8 cellular contexts compared by ENCODE assay signal in genomic region chr10:52308251-52309031, GRCh38. TPM values are rescaled to one million over a fixed set of nuclear protein-coding genes. Genes with fewer than 3 reads are reported as not detected.
DNase-seq lines count a peak whose midpoint lies in the region; ATAC-seq, FAIRE-seq and TF ChIP-seq lines count a peak whose summit lies in the region.

No MANE protein-coding gene starts in this region.

- DNase-seq in EL = peak; percentile 76
- DNase-seq in RKO (ENCODE audit: low spot score) = peak; percentile 38
- peak; percentile 23 to 69 (median 55) for DNase-seq in dorsolateral prefrontal cortex
- DNase-seq in HepG2 (ENCODE audit: low spot score) = peak; percentile 72
- DNase-seq in stimulated activated naive CD8-positive, alpha-beta T cell treated with anti-CD3 and anti-CD28 coated beads, Interleukin-15, amount 100 ng/mL, for 72 hours = peak; percentile 6 to 29
- no peak for DNase-seq in CD8-positive, alpha-beta memory T cell

- H3K4me2 ChIP-seq in HepG2 (ENCODE audit: low read depth, low read length) = peak overlapping the region; percentile 83

- in situ Hi-C loops in HepG2 (cut with HindIII; ENCODE audit: extremely low pct_ligation_motif_present, low pct_unique_long_range_greater_than_20kb) = no loop called here

- peak overlapping the region; percentile 48 for H3K9ac ChIP-seq in HepG2 (ENCODE audit: insufficient read depth, low read depth, low read length)

- H3K27ac ChIP-seq in dorsolateral prefrontal cortex = peak overlapping the region in 8 of 59 donors; percentile 6 to 79 (median 24)
- peak overlapping the region; percentile 50 for H3K27ac ChIP-seq in HepG2 (ENCODE audit: extremely low read length, insufficient read depth, low read length)
- H3K27ac ChIP-seq in CD8-positive, alpha-beta memory T cell (ENCODE audit: low read depth, low read length) = no peak overlapping the region

- H3K9me3 Mint-ChIP-seq in stimulated activated naive CD8-positive, alpha-beta T cell treated with anti-CD3 and anti-CD28 coated beads, Interleukin-15, amount 100 ng/mL, for 72 hours = no peaks in the 10 kb centered on the region
- peaks cover 0 to 10% (median 6%) of the 10 kb centered on the region in 5 donors for H3K9me3 Mint-ChIP-seq in CD8-positive, alpha-beta memory T cell

- peak in 1 of 2 experiments; percentile 54; a peak in 1 of 4 replicates for TF ChIP-seq EP300 in HepG2 (IDR thresholded peaks at IDR 0.05; ENCODE audit: low read depth in 2 of 2, low read length in 2 of 2)
- no peak for TF ChIP-seq EP300 in HepG2 (CRISPR knock-in tag; IDR thresholded peaks at IDR 0.05; ENCODE audit: borderline replicate concordance)

- H3K36me3 ChIP-seq in HepG2 (replicated peaks in 1 of 2; ENCODE audit: control insufficient read depth in 1 of 2, insufficient read depth in 2 of 2, low read length in 2 of 2) = no peaks in the 10 kb centered on the region
- H3K36me3 ChIP-seq in CD8-positive, alpha-beta memory T cell (ENCODE audit: insufficient read depth, low read length) = no peaks in the 10 kb centered on the region

- H3K27me3 ChIP-seq in dorsolateral prefrontal cortex (peaks cover 0 to 12% (median 0%) of the 10 kb centered on the region in 45 donors), HepG2 (ENCODE audit: control insufficient read depth in 1 of 2, insufficient read depth in 2 of 2, low read length in 2 of 2) (peaks cover 0 to 6% of the 10 kb centered on the region in 2 experiments; a peak in 2 of 5 replicates)
- peaks cover 5% of the 10 kb centered on the region for H3K27me3 ChIP-seq in CD8-positive, alpha-beta memory T cell (ENCODE audit: insufficient read depth, low read length, poor library complexity, severe bottlenecking)

- H3K9me3 ChIP-seq in HepG2 (ENCODE audit: low read length) = no peaks in the 10 kb centered on the region
- H3K9me3 ChIP-seq in CD8-positive, alpha-beta memory T cell (ENCODE audit: low read length) = no peaks in the 10 kb centered on the region

- peaks cover 47% of the 10 kb centered on the region for H3K27me3 Mint-ChIP-seq in stimulated activated naive CD8-positive, alpha-beta T cell treated with anti-CD3 and anti-CD28 coated beads, Interleukin-15, amount 100 ng/mL, for 72 hours
- H3K27me3 Mint-ChIP-seq in CD8-positive, alpha-beta memory T cell = peaks cover 3 to 29% of the 10 kb centered on the region in 2 donors

- peaks cover 31% of the 10 kb centered on the region for H3K4me1 ChIP-seq in HepG2 (ENCODE audit: insufficient read depth, low read length)
- H3K4me1 ChIP-seq in CD8-positive, alpha-beta memory T cell (ENCODE audit: insufficient read depth, low read length) = no peaks in the 10 kb centered on the region

- H3K79me2 ChIP-seq in HepG2 (ENCODE audit: insufficient read depth, low read length) = no peaks in the 10 kb centered on the region

- POLR2A ChIA-PET in HepG2 (lab: Yijun Ruan, JAX) = interaction anchor here (1.3 to 1.9 kb wide), 2 partner anchors 179 to 258 kb away, joined by 5 to 18 read pairs; no protein-coding TSS in a partner anchor
- POLR2A ChIA-PET in CD8-positive, alpha-beta memory T cell (lab: Charles Lee) = no interaction called here

- peak overlapping the region; percentile 68 for H2AFZ ChIP-seq in HepG2 (ENCODE audit: low read length)

- 0 out of 4 replicates have a peak, but pooled peaks of 1 of the 2 experiments have one; percentile 21 for TF ChIP-seq POLR2A in HepG2 (IDR thresholded peaks at IDR 0.05; ENCODE audit: insufficient read depth in 1 of 2, low read depth in 2 of 2, low read length in 2 of 2)

- CTCF ChIA-PET in HepG2 (lab: Yijun Ruan, JAX; ENCODE audit: low intra/inter-chr PET ratio, low total read pairs) = interaction anchor here (1.0 to 4.1 kb wide), 4 partner anchors 93 to 258 kb away, joined by 3 to 121 read pairs (median 24); no protein-coding TSS in a partner anchor
- CTCF ChIA-PET in CD8-positive, alpha-beta memory T cell (lab: Charles Lee) = no interaction called here

- 2% methylated on average over 39 of the region's 40 CpGs for WGBS in HepG2 (ENCODE audit: low lambda C conversion rate)

- TF ChIP-seq CTCF in dorsolateral prefrontal cortex (IDR thresholded peaks at IDR 0.05 in 54 of 56, conservative IDR thresholded peaks at IDR 0.05 in 2 of 56; ENCODE audit: low read depth in 1 of 56, partially characterized antibody in 56 of 56) = peak; percentile 65 to 91 (median 80)
- TF ChIP-seq CTCF in HepG2 (CRISPR knock-in tag; IDR thresholded peaks at IDR 0.05) = peak; percentile 87

- H3K27ac Mint-ChIP-seq in stimulated activated naive CD8-positive, alpha-beta T cell treated with anti-CD3 and anti-CD28 coated beads, Interleukin-15, amount 100 ng/mL, for 72 hours = no peak overlapping the region
- no peak overlapping the region for H3K27ac Mint-ChIP-seq in CD8-positive, alpha-beta memory T cell

- intact Hi-C loops in dorsolateral prefrontal cortex (cut with DNase I) (loop anchor here in 1 of 2 donors (2.0 to 5.0 kb wide), 2 partner anchors 178 to 344 kb away; no protein-coding TSS in a partner anchor), HepG2 (cut with micrococcal nuclease; ENCODE audit: unreplicated experiment) (loop anchor here (1.0 to 2.0 kb wide), 6 partner anchors 93 to 472 kb away; no protein-coding TSS in a partner anchor)

- FAIRE-seq in HepG2 (lab: Jason Lieb, UNC) = peak; percentile 47

- H3K36me3 Mint-ChIP-seq in CD8-positive, alpha-beta memory T cell = no peaks in the 10 kb centered on the region

- peak; percentile 95 for TF ChIP-seq RAD21 in HepG2 (CRISPR knock-in tag; IDR thresholded peaks at IDR 0.05)

- BruUV-seq in HepG2 (replicated peaks; lab: Mats Ljungman, UMichigan) = no TSS peak

- H3K4me3 ChIP-seq in dorsolateral prefrontal cortex (peak overlapping the region; percentile 34 to 87 (median 63)), HepG2 (replicated peaks in 1 of 3; ENCODE audit: insufficient read depth in 1 of 3, low read depth in 2 of 3, low read length in 3 of 3) (peak overlapping the region; percentile 56 to 70 (median 59))
- no peak overlapping the region for H3K4me3 ChIP-seq in CD8-positive, alpha-beta memory T cell (ENCODE audit: low read length)

- peak overlapping the region; percentile 22 to 48 for H3K4me3 Mint-ChIP-seq in stimulated activated naive CD8-positive, alpha-beta T cell treated with anti-CD3 and anti-CD28 coated beads, Interleukin-15, amount 100 ng/mL, for 72 hours
- no peak overlapping the region for H3K4me3 Mint-ChIP-seq in CD8-positive, alpha-beta memory T cell

- ATAC-seq in GM19467 (IDR thresholded peaks at IDR 0.05; ENCODE audit: unreplicated experiment) (peak; percentile 87), HG03521 (IDR thresholded peaks at IDR 0.05; ENCODE audit: unreplicated experiment) (peak; percentile 92), HepG2 (peak; percentile 93)
- peak; percentile 62 for ATAC-seq in stimulated activated naive CD8-positive, alpha-beta T cell treated with anti-CD3 and anti-CD28 coated beads, Interleukin-15, amount 100 ng/mL, for 72 hours

- H3K4me1 Mint-ChIP-seq in stimulated activated naive CD8-positive, alpha-beta T cell treated with anti-CD3 and anti-CD28 coated beads, Interleukin-15, amount 100 ng/mL, for 72 hours = peaks cover 12% of the 10 kb centered on the region
- H3K4me1 Mint-ChIP-seq in CD8-positive, alpha-beta memory T cell = peaks cover 0 to 6% (median 3%) of the 10 kb centered on the region in 3 donors

- H4K20me1 ChIP-seq in HepG2 (ENCODE audit: insufficient read depth, low read length) = no peaks in the 10 kb centered on the region

TF ChIP-seq in HepG2, 621 proteins besides CTCF, POLR2A, EP300 and RAD21 (continues in another document):
- TF ChIP-seq HDAC2 (CRISPR knock-in tag; IDR thresholded peaks at IDR 0.05) = no peak

RNA-seq across cellular contexts. Expression of gene DKK1, which starts 5.6 kb away (rescaled TPM):
- total RNA-seq in dorsolateral prefrontal cortex = 10 to 100 TPM in 2 of 120 experiments, 1 to 10 TPM in 115, under 1 TPM in 3; 0.27 to 13.2 (median 3.1) TPM
- 143 and 262 TPM in 2 replicates for total RNA-seq in HepG2 (2016; rRNA removed; fragmentation: Illumina TruSeq; extraction: Trizol)
- 170 and 175 TPM in 2 replicates for total RNA-seq in HepG2 (2016; cell fraction: cytosol; rRNA removed; fragmentation: Illumina TruSeq; extraction: Trizol; ENCODE audit: low read depth)
- 140 and 239 TPM in 2 replicates for total RNA-seq in HepG2 (2016; cell fraction: insoluble cytoplasmic fraction; rRNA removed; fragmentation: Illumina TruSeq; extraction: Trizol)
- total RNA-seq in HepG2 (2016; cell fraction: membrane; rRNA removed; fragmentation: Illumina TruSeq; extraction: Trizol) = 116 and 117 TPM in 2 replicates
- 264 and 293 TPM in 2 replicates for total RNA-seq in HepG2 (2016; cell fraction: nucleus; rRNA removed; fragmentation: Illumina TruSeq; extraction: Trizol)
- polyA plus RNA-seq in HepG2 (2011; rRNA removed) = 52.9 and 123 TPM in 2 replicates
- polyA plus RNA-seq in HepG2 (2011; cell fraction: cytosol; rRNA removed) = 52.9 and 64.6 TPM in 2 replicates
- polyA plus RNA-seq in HepG2 (2011; cell fraction: nucleus; rRNA removed) = 25.1 and 31.9 TPM in 2 replicates
- polyA plus RNA-seq in HepG2 (2012) = 18.4 and 75.9 TPM in 2 replicates
- polyA plus RNA-seq in HepG2 (2016; cell fraction: cytosol; fragmentation: Illumina TruSeq; extraction: Trizol; ENCODE audit: low read depth) = 25.2 and 32.2 TPM in 2 replicates
- polyA plus RNA-seq in HepG2 (2016; cell fraction: insoluble cytoplasmic fraction; fragmentation: Illumina TruSeq; extraction: Trizol; ENCODE audit: low read depth) = 160 TPM in 2 replicates
- polyA plus RNA-seq in HepG2 (2016; cell fraction: membrane; fragmentation: Illumina TruSeq; extraction: Trizol; ENCODE audit: low read depth) = 33.1 and 42.9 TPM in 2 replicates
- polyA plus RNA-seq in HepG2 (2016; cell fraction: nucleus; fragmentation: Illumina TruSeq; extraction: Trizol; ENCODE audit: insufficient read depth, low read depth) = 469 and 518 TPM in 2 replicates
- polyA minus RNA-seq in HepG2 (2011; rRNA and poly(A)+ RNA removed; ENCODE audit: low replicate concordance) = 32.2 and 34.1 TPM in 2 replicates
- 31.8 and 36.1 TPM in 2 replicates for polyA minus RNA-seq in HepG2 (2011; cell fraction: cytosol; rRNA and poly(A)+ RNA removed)
- 28.0 and 41.8 TPM in 2 replicates for polyA minus RNA-seq in HepG2 (2011; cell fraction: nucleus; rRNA and poly(A)+ RNA removed)
- not detected for total RNA-seq in CD8-positive, alpha-beta memory T cell
- not detected for polyA plus RNA-seq in CD8-positive, alpha-beta memory T cell

Comparison
In these comparisons a context has a peak if more than half of its experiments do, and no peak if none do; other contexts are left out.
1. DNase-seq: peak in EL (single experiment), RKO (single experiment), dorsolateral prefrontal cortex (10 of 10), HepG2 (single experiment) and stimulated activated naive CD8-positive, alpha-beta T cell treated with anti-CD3 and anti-CD28 coated beads, Interleukin-15, amount 100 ng/mL, for 72 hours (2 of 2); none in CD8-positive, alpha-beta memory T cell (0 of 5).
2. H3K4me3 Mint-ChIP-seq: peak in stimulated activated naive CD8-positive, alpha-beta T cell treated with anti-CD3 and anti-CD28 coated beads, Interleukin-15, amount 100 ng/mL, for 72 hours (2 of 2); none in CD8-positive, alpha-beta memory T cell (0 of 7).
3. RNA of gene DKK1, which starts 5.6 kb away (total RNA-seq): 116 to 293 TPM in HepG2; 0.27 to 13.2 TPM in dorsolateral prefrontal cortex and not detected in CD8-positive, alpha-beta memory T cell; every median in the first group is over 4 times any median in the second.
4. Peak in every context shown above with its lines, with median percentiles within 50 percentile points of each other: ATAC-seq.